ENCODE assay signal across 8 cellular contexts in genomic region chr4:80335554-80336358, GRCh38. TPM values are rescaled to one million over a fixed set of nuclear protein-coding genes. Genes with fewer than 3 reads are reported as not detected.
DNase-seq lines count a peak whose midpoint lies in the region; TF ChIP-seq lines count a peak whose summit lies in the region.

Gene CFAP299 (plus strand): TSS chr4:80335730.

- H4K20me1 ChIP-seq in OCI-LY1 (ENCODE audit: insufficient read depth, low read length) (no peaks in the 10 kb centered on the region), neural cell (ENCODE audit: insufficient read depth) (no peaks in the 10 kb centered on the region)

- H3K4me3 ChIP-seq in HL-60 (replicated peaks; ENCODE audit: insufficient read depth, low read length) (peak within 1 kb of the TSS; percentile 56), OCI-LY1 (ENCODE audit: low read depth, low read length, poor library complexity, severe bottlenecking) (peak within 1 kb of the TSS; percentile 77), fibroblast of villous mesenchyme (ENCODE audit: low read depth, low read length) (peak within 1 kb of the TSS; percentile 62), neural cell (ENCODE audit: low read length) (peak within 1 kb of the TSS; percentile 83)

- peak; percentile 13 for TF ChIP-seq CTCF in GM20000 (IDR thresholded peaks at IDR 0.05; ENCODE audit: extremely low read depth, missing control alignments)
- no peak for TF ChIP-seq CTCF in HL-60 (IDR thresholded peaks at IDR 0.05; ENCODE audit: insufficient read depth, low read length)
- TF ChIP-seq CTCF in OCI-LY1 (IDR thresholded peaks at IDR 0.05; ENCODE audit: low read length), result peak; percentile 52
- peak; percentile 49 for TF ChIP-seq CTCF in fibroblast of villous mesenchyme (IDR thresholded peaks at IDR 0.05; ENCODE audit: insufficient read depth, low read depth, low read length)
- TF ChIP-seq CTCF in neural cell (IDR thresholded peaks at IDR 0.05; ENCODE audit: poor library complexity, severe bottlenecking), result peak; percentile 71

- H3K36me3 ChIP-seq in OCI-LY1 (ENCODE audit: insufficient read depth, low read length) (no peaks in the 10 kb centered on the region), neural cell (ENCODE audit: insufficient read depth, low read length) (no peaks in the 10 kb centered on the region)

- peaks cover 16% of the 10 kb centered on the region for H3K4me1 ChIP-seq in OCI-LY1 (ENCODE audit: insufficient read depth, low read length, severe bottlenecking)

- H3K27ac ChIP-seq in HL-60 (replicated peaks) (no peak within 1 kb of the TSS), OCI-LY1 (ENCODE audit: low read depth, low read length, poor library complexity, severe bottlenecking) (no peak within 1 kb of the TSS), neural cell (ENCODE audit: low read length) (no peak within 1 kb of the TSS)

- H3K9me3 ChIP-seq in OCI-LY1 (ENCODE audit: low read length) (no peaks in the 10 kb centered on the region), neural cell (ENCODE audit: low read length) (no peaks in the 10 kb centered on the region)

- peaks cover 21% of the 10 kb centered on the region for H3K27me3 ChIP-seq in HL-60 (ENCODE audit: insufficient read depth, poor library complexity, severe bottlenecking)
- H3K27me3 ChIP-seq in OCI-LY1 (ENCODE audit: insufficient read depth, low read length), result 0 out of 2 replicates have a peak, but pooled peaks cover 6% of the 10 kb centered on the region
- H3K27me3 ChIP-seq in neural cell (ENCODE audit: insufficient read depth, low read depth, low read length), result peaks cover 21% of the 10 kb centered on the region

- H2AFZ ChIP-seq in OCI-LY1 (ENCODE audit: low read length), result peak within 1 kb of the TSS; percentile 72
- peak within 1 kb of the TSS; percentile 16 for H2AFZ ChIP-seq in neural cell (ENCODE audit: low read depth, low read length)

- peak; percentile 67 for TF ChIP-seq RAD21 in neural cell (conservative IDR thresholded peaks at IDR 0.05)

- no peak for TF ChIP-seq EP300 in neural cell (conservative IDR thresholded peaks at IDR 0.05; ENCODE audit: poor library complexity, severe bottlenecking)

- H3F3A ChIP-seq in OCI-LY1 (ENCODE audit: insufficient read depth, low read length), result no peaks in the 10 kb centered on the region
- H3F3A ChIP-seq in neural cell (ENCODE audit: insufficient read depth, low read length, poor library complexity, severe bottlenecking), result no peaks in the 10 kb centered on the region

- no peaks in the 10 kb centered on the region for H3K9me2 ChIP-seq in OCI-LY1 (ENCODE audit: low read depth, low read length)
- no peaks in the 10 kb centered on the region for H3K9me2 ChIP-seq in neural cell (ENCODE audit: insufficient read depth, low read length)

- H3K4me2 ChIP-seq in OCI-LY1 (ENCODE audit: low read length) (peak within 1 kb of the TSS; percentile 89), neural cell (ENCODE audit: low read length) (peak within 1 kb of the TSS; percentile 67)

- H3K79me2 ChIP-seq in OCI-LY1 (ENCODE audit: insufficient read depth, low read length), result no peaks in the 10 kb centered on the region
- no peaks in the 10 kb centered on the region for H3K79me2 ChIP-seq in neural cell (replicated peaks; ENCODE audit: insufficient read depth, low read length)

- H3K9ac ChIP-seq in OCI-LY1 (ENCODE audit: low read length), result peak within 1 kb of the TSS; percentile 20; the same call in 1 of the 2 replicates
- peak within 1 kb of the TSS; percentile 27 for H3K9ac ChIP-seq in neural cell (ENCODE audit: low read length)

- DNase-seq in COLO668 (lab: John Stamatoyannopoulos, UW; ENCODE audit: unreplicated experiment), result peak; percentile 88
- DNase-seq in GM20000 (ENCODE audit: low spot score), result peak; percentile 77
- DNase-seq in HL-60 (ENCODE audit: low read depth in 1 of 2, low spot score in 1 of 2), result peak; percentile 8 to 69
- peak; percentile 72 to 79 for DNase-seq in activated T-cell treated with anti-CD3 and anti-CD28 coated beads, Interleukin-2, amount 50 U/mL, for 48 hours
- DNase-seq in fibroblast of villous mesenchyme (ENCODE audit: low read depth), result peak; percentile 73
- peak; percentile 88 for DNase-seq in stromal cell of bone marrow (ENCODE audit: low read depth)

TF ChIP-seq in neural cell, 6 proteins besides CTCF, POLR2A, EP300 and RAD21:
- TF ChIP-seq SMC3 (conservative IDR thresholded peaks at IDR 0.05; ENCODE audit: poor library complexity) (peak; percentile 79), POLR2AphosphoS5 (IDR thresholded peaks at IDR 0.05) (no peak), MXI1 (conservative IDR thresholded peaks at IDR 0.05; ENCODE audit: poor library complexity, severe bottlenecking) (peak; percentile 68)

RNA-seq across cellular contexts. Expression of gene CFAP299, which starts in this region (rescaled TPM):
- 2.6 and 3.9 TPM in 2 replicates for total RNA-seq in fibroblast of villous mesenchyme
- 0.90 TPM in 1 of 2 replicates, not detected in the other for polyA plus RNA-seq in neural cell
- polyA minus RNA-seq in neural cell, result 1.5 and 4.4 TPM in 2 replicates
